37 cellular contexts compared by ENCODE assay signal in the genomic region with DNA sequence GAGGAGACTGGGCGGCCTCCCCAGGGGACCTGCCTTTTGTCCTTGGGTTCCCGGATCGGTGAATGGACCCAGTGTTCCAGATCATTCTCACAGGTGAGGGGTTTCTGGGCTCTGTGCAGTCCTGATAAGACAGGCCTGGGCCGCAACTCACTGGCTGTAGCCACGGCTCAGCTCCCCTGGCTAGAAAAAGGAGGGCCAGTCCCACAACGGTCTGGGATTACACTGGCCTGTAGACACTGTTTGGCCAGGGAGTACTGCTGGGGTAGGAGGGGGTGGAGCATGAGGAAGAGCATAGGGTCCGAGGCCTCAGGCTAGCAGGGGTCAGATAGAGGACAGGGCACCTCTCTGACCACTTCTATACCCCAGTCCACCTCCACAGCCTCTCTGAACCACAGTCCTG. TPM values are rescaled to one million over a fixed set of nuclear protein-coding genes. Genes with fewer than 3 reads are reported as not detected.
"Had no signal": no experiment of that assay in that cellular context is flagged by ENCODE, and none has a peak within 500 bp of the region (broad histone marks: within the 10 kb centered on the region; RNA-seq: fewer than 3 reads in every experiment).

No MANE protein-coding gene starts in this region.

- H3K36me3 ChIP-seq: adrenal gland, ascending aorta, breast epithelium, cardiac muscle cell, colonic mucosa, esophagus squamous epithelium, gastroesophageal sphincter had no signal

- DNase-seq: activated CD4-positive, alpha-beta memory T cell treated with anti-CD3 and anti-CD28 coated beads for 36 hours; activated CD4-positive, alpha-beta T cell treated with anti-CD3 and anti-CD28 coated beads for 36 hours; activated CD4-positive, alpha-beta T cell treated with anti-CD3 and anti-CD28 coated beads, Interleukin-2, amount 10 ng/mL, durations not matched to agents 24 days and 14 days; activated CD4-positive, CD25-positive, alpha-beta regulatory T cell; activated CD4-positive, CD25-positive, alpha-beta regulatory T cell treated with anti-CD3 and anti-CD28 coated beads, Interleukin-2, amount 50 U/mL, for 72 hours; activated CD8-positive, alpha-beta memory T cell treated with anti-CD3 and anti-CD28 coated beads, Interleukin-2, amount 10 ng/mL, durations not matched to agents 7 days and 5 days; activated CD8-positive, alpha-beta memory T cell treated with anti-CD3 and anti-CD28 coated beads, Interleukin-2, amount 50 U/mL, for 4 hours; activated CD8-positive, alpha-beta T cell treated with anti-CD3 and anti-CD28 coated beads, Interleukin-2, amount 10 ng/mL, durations not matched to agents 7 days and 5 days; activated effector memory CD4-positive, alpha-beta T cell treated with anti-CD3 and anti-CD28 coated beads, Interleukin-2, amount 50 U/mL, for 16 hours; activated naive CD4-positive, alpha-beta T cell treated with anti-CD3 and anti-CD28 coated beads for 36 hours; activated naive CD8-positive, alpha-beta T cell treated with anti-CD3 and anti-CD28 coated beads for 36 hours; activated naive CD8-positive, alpha-beta T cell treated with anti-CD3 and anti-CD28 coated beads, Interleukin-2, amount 50 U/mL, for 24 hours; activated T-cell treated with anti-CD3 and anti-CD28 coated beads, Interleukin-2, amount 50 U/mL, for 1 hour; activated T-cell treated with anti-CD3 and anti-CD28 coated beads, Interleukin-2, amount 50 U/mL, for 48 hours; adrenal gland; central memory CD4-positive, alpha-beta T cell; cerebellar nuclear complex; colonic mucosa; effector CD8-positive, alpha-beta T cell; esophagus squamous epithelium; foreskin melanocyte; T-helper 2 cell had no signal

- H3K4me3 ChIP-seq: adrenal gland, ascending aorta, breast epithelium, cardiac muscle cell, colonic mucosa, esophagus squamous epithelium, gastroesophageal sphincter had no signal

- FAIRE-seq: endometrium, endothelial cell of umbilical vein had no signal

- H3K4me1 ChIP-seq: adrenal gland, ascending aorta, breast epithelium, colonic mucosa, gastroesophageal sphincter had no signal

- H3K27me3 ChIP-seq: ascending aorta, breast epithelium, cardiac muscle cell, colonic mucosa had no signal

- H3K27ac ChIP-seq: adrenal gland, ascending aorta, breast epithelium, cardiac muscle cell, colonic mucosa, epithelial cell of prostate, esophagus squamous epithelium, gastroesophageal sphincter had no signal

- H3K9me3 ChIP-seq: adrenal gland, ascending aorta, breast epithelium, colonic mucosa, esophagus squamous epithelium, gastroesophageal sphincter had no signal

- ATAC-seq: activated CD4-positive, alpha-beta T cell treated with anti-CD3 and anti-CD28 coated beads for 36 hours; activated CD8-positive, alpha-beta memory T cell treated with anti-CD3 and anti-CD28 coated beads, Interleukin-2, amount 10 ng/mL, durations not matched to agents 7 days and 5 days; activated CD8-positive, alpha-beta T cell treated with anti-CD3 and anti-CD28 coated beads, Interleukin-2, amount 10 ng/mL, durations not matched to agents 7 days and 5 days; activated naive CD8-positive, alpha-beta T cell treated with anti-CD3 and anti-CD28 coated beads, Interleukin-2, amount 50 U/mL, for 24 hours; gastroesophageal sphincter had no signal

RNA-seq across cellular contexts. Expression of gene TICRR, which starts 21.0 kb away (rescaled TPM):
- total RNA-seq: ascending aorta had no signal

RNA-seq across cellular contexts. Expression of gene RHCG, which starts 57.9 kb away (rescaled TPM):
- total RNA-seq: activated CD4-positive, alpha-beta memory T cell treated with anti-CD3 and anti-CD28 coated beads for 36 hours; activated CD4-positive, alpha-beta T cell treated with anti-CD3 and anti-CD28 coated beads for 36 hours; activated CD4-positive, alpha-beta T cell treated with anti-CD3 and anti-CD28 coated beads, Interleukin-2, amount 10 ng/mL, durations not matched to agents 24 days and 14 days; activated CD8-positive, alpha-beta memory T cell treated with anti-CD3 and anti-CD28 coated beads for 36 hours; activated CD8-positive, alpha-beta memory T cell treated with anti-CD3 and anti-CD28 coated beads, Interleukin-2, amount 10 ng/mL, durations not matched to agents 7 days and 5 days; activated CD8-positive, alpha-beta T cell treated with anti-CD3 and anti-CD28 coated beads, Interleukin-2, amount 10 ng/mL, durations not matched to agents 7 days and 5 days; activated naive CD4-positive, alpha-beta T cell treated with anti-CD3 and anti-CD28 coated beads for 36 hours; activated naive CD8-positive, alpha-beta T cell treated with anti-CD3 and anti-CD28 coated beads for 36 hours; activated T-helper 1 cell treated with anti-CD3 and anti-CD28 coated beads, Interleukin-12 subunit alpha, Interleukin-12 subunit beta, Interleukin-2, Interleukin-4 antibody, amounts not matched to agents 30 ng/mL and 10 ng/mL and 1 ng/mL, durations not matched to agents 14 hours and 24 hours and 36 hours; activated T-helper 2 cell treated with anti-CD3 and anti-CD28 coated beads, Interferon-gamma antibody, Interleukin-2, Interleukin-4, amounts not matched to agents 10 μg/mL and 5 μg/mL and 100 μg/mL, durations not matched to agents 14 hours and 24 hours and 36 hours; cardiac muscle cell; dermis microvascular lymphatic vessel endothelial cell; endothelial cell of umbilical vein; fibroblast of villous mesenchyme; glomerular endothelial cell; T-helper 1 cell treated with Interleukin-12 subunit alpha and Interleukin-12 subunit beta and Interleukin-4 antibody, amounts not matched to agents 30 ng/mL and 1 ng/mL, for 36 hours had no signal
- polyA plus RNA-seq: endothelial cell of umbilical vein, fibroblast of lung had no signal
